ENCODE assay signal across 14 cellular contexts in genomic region chr17:67491678-67492019, GRCh38.
DNase-seq lines count a peak whose midpoint lies in the region; ATAC-seq and TF ChIP-seq lines count a peak whose summit lies in the region.
"Had no signal": no experiment of that assay in that cellular context is flagged by ENCODE, and none has a peak within 500 bp of the region (broad histone marks: within the 10 kb centered on the region; RNA-seq: fewer than 3 reads in every experiment).

No MANE protein-coding gene starts in this region.

- POLR2A ChIA-PET in SK-N-SH (lab: Yijun Ruan, JAX) = interaction anchor here (0.7 to 2.4 kb wide), 6 partner anchors 37 to 114 kb away, joined by 3 to 17 read pairs (median 10); partner anchors contain the start of gene PITPNC1
- POLR2A ChIA-PET in WTC11 (lab: Charles Lee) = no interaction called here
- POLR2A ChIA-PET in OCI-LY7 (lab: Charles Lee) = interaction anchor here (0.5 kb wide), 1 partner anchor 540 kb away, joined by 4 read pairs; no protein-coding TSS in a partner anchor

- peak overlapping the region; percentile 84 to 92 for H3K27ac ChIP-seq in SK-N-SH (ENCODE audit: low read depth in 2 of 2, low read length in 1 of 2)
- peak overlapping the region in 3 of 4 donors; percentile 78 to 88 (median 82) for H3K27ac ChIP-seq in gastroesophageal sphincter
- no peak overlapping the region for H3K27ac ChIP-seq in skeletal muscle tissue (ENCODE audit: low read depth, low read length)
- H3K27ac ChIP-seq in OCI-LY7 (ENCODE audit: low read depth, low read length, poor library complexity, severe bottlenecking) = no peak overlapping the region
- H3K27ac ChIP-seq: foreskin keratinocyte, SK-N-MC, VCaP had no signal

- H3K27me3 Mint-ChIP-seq in WTC11 (ENCODE audit: low read depth) = no peaks in the 10 kb centered on the region

- H3K27me3 ChIP-seq in SK-N-SH (ENCODE audit: insufficient read depth) (no peaks in the 10 kb centered on the region), gastroesophageal sphincter (no peaks in the 10 kb centered on the region), skeletal muscle tissue (ENCODE audit: control insufficient read depth in 3 of 3, insufficient read depth in 3 of 3, low read length in 3 of 3) (peaks cover 0 to 4% (median 0%) of the 10 kb centered on the region in 3 donors)
- H3K27me3 ChIP-seq: foreskin keratinocyte had no signal

- TF ChIP-seq CTCF in SK-N-SH (IDR thresholded peaks at IDR 0.05) (no peak), WTC11 (IDR thresholded peaks at IDR 0.05) (no peak), gastroesophageal sphincter (IDR thresholded peaks at IDR 0.05) (no peak), OCI-LY7 (conservative IDR thresholded peaks at IDR 0.05; ENCODE audit: low read length) (no peak)

- H3K27ac Mint-ChIP-seq in WTC11 = peak overlapping the region; percentile 21; the same call in 1 of the 2 replicates

- no TSS peak for BruUV-seq in OCI-LY7 (replicated peaks; lab: Mats Ljungman, UMichigan)

- H3K36me3 ChIP-seq in SK-N-SH (replicated peaks in 1 of 2; ENCODE audit: control insufficient read depth in 1 of 2, insufficient read depth in 2 of 2, low read length in 1 of 2) = no peaks in the 10 kb centered on the region
- no peaks in the 10 kb centered on the region for H3K36me3 ChIP-seq in gastroesophageal sphincter
- H3K36me3 ChIP-seq in skeletal muscle tissue (ENCODE audit: control insufficient read depth in 3 of 3, insufficient read depth in 3 of 3, low read length in 3 of 3) = no peaks in the 10 kb centered on the region
- H3K36me3 ChIP-seq in OCI-LY7 (ENCODE audit: insufficient read depth, low read length) = no peaks in the 10 kb centered on the region

- intact Hi-C loops in OCI-LY7 (cut with micrococcal nuclease; ENCODE audit: unreplicated experiment) = no loop called here

- H3K4me3 Mint-ChIP-seq in WTC11 = no peak overlapping the region

- H3K9ac ChIP-seq in SK-N-SH (peak overlapping the region; percentile 11; the same call in 1 of the 2 replicates), skeletal muscle tissue (ENCODE audit: low read depth in 1 of 3, low read length in 3 of 3) (peak overlapping the region in 1 of 3 donors; percentile 47)

- TF ChIP-seq RAD21 in SK-N-SH (IDR thresholded peaks at IDR 0.05; ENCODE audit: low read length) = no peak

- TF ChIP-seq POLR2A in gastroesophageal sphincter (IDR thresholded peaks at IDR 0.05) = no peak

- DNase-seq in SK-N-SH (no peak), WTC11 (ENCODE audit: low spot score) (no peak), OCI-LY7 (ENCODE audit: low spot score) (no peak), NCI-H1105 treated with DMSO at 0.1 percent for 48 hours (lab: John Stamatoyannopoulos, UW) (no peak)
- DNase-seq: activated T-cell treated with anti-CD3 and anti-CD28 coated beads for 4 hours, COR-L47, foreskin keratinocyte had no signal

- CTCF ChIA-PET in SK-N-SH (lab: Yijun Ruan, JAX) (interaction anchor here (0.7 to 11.2 kb wide), 12 partner anchors 12 to 225 kb away, joined by 3 to 96 read pairs (median 6); partner anchors contain the start of gene PITPNC1), WTC11 (lab: Charles Lee) (interaction anchor here (2.3 to 3.4 kb wide), 2 partner anchors 16 to 117 kb away, joined by 13 to 15 read pairs; no protein-coding TSS in a partner anchor), OCI-LY7 (lab: Charles Lee; ENCODE audit: unreplicated experiment) (no interaction called here)

- H3K9me3 Mint-ChIP-seq in WTC11 = peaks cover 17% of the 10 kb centered on the region

- H4K20me1 ChIP-seq in SK-N-SH (ENCODE audit: insufficient read depth) (peaks cover 5% of the 10 kb centered on the region; the same call in 1 of the 2 replicates), OCI-LY7 (ENCODE audit: insufficient read depth, low read length) (no peaks in the 10 kb centered on the region; the same call in 1 of the 2 replicates)

- 43% methylated on average over 4 of the region's 4 CpGs for WGBS in SK-N-SH (ENCODE audit: low lambda C conversion rate)
- WGBS in gastroesophageal sphincter (ENCODE audit: low coverage in 1 of 2), 2 donors = 57 to 60% methylated on average over 2 to 4 of the region's 4 CpGs

- peaks cover 18% of the 10 kb centered on the region for H3F3A ChIP-seq in SK-N-SH (replicated peaks; ENCODE audit: insufficient read depth)

- H3K79me2 ChIP-seq in SK-N-SH (ENCODE audit: insufficient read depth) (peaks cover 3% of the 10 kb centered on the region; the same call in 1 of the 2 replicates), OCI-LY7 (ENCODE audit: insufficient read depth, low read depth, low read length) (no peaks in the 10 kb centered on the region)

- no peaks in the 10 kb centered on the region for H3K9me3 ChIP-seq in SK-N-SH
- no peaks in the 10 kb centered on the region for H3K9me3 ChIP-seq in gastroesophageal sphincter
- no peaks in the 10 kb centered on the region for H3K9me3 ChIP-seq in skeletal muscle tissue (ENCODE audit: control insufficient read depth in 3 of 3, low read length in 3 of 3)
- H3K9me3 ChIP-seq in OCI-LY7 (ENCODE audit: low read length) = no peaks in the 10 kb centered on the region
- H3K9me3 ChIP-seq: mucosa of descending colon had no signal

- H3K4me1 ChIP-seq in SK-N-SH (ENCODE audit: control insufficient read depth in 1 of 2, insufficient read depth in 2 of 2, low read depth in 1 of 2, low read length in 1 of 2) (peaks cover 12 to 35% of the 10 kb centered on the region in 2 experiments), gastroesophageal sphincter (peaks cover 7 to 66% (median 23%) of the 10 kb centered on the region in 3 donors), skeletal muscle tissue (ENCODE audit: control insufficient read depth in 3 of 3, insufficient read depth in 3 of 3, low read length in 3 of 3) (peaks cover 28 to 30% (median 29%) of the 10 kb centered on the region in 3 donors), OCI-LY7 (ENCODE audit: insufficient read depth, low read length, poor library complexity, severe bottlenecking) (no peaks in the 10 kb centered on the region)

- H3K9me2 ChIP-seq in SK-N-SH = no peaks in the 10 kb centered on the region
- H3K9me2 ChIP-seq in OCI-LY7 (ENCODE audit: insufficient read depth, low read length) = no peaks in the 10 kb centered on the region

- H3K4me3 ChIP-seq in SK-N-SH (ENCODE audit: low read depth in 2 of 2, low read length in 1 of 2) = peak overlapping the region in 1 of 2 experiments; percentile 35; a peak in 1 of 4 replicates
- no peak overlapping the region for H3K4me3 ChIP-seq in gastroesophageal sphincter
- peak overlapping the region in 2 of 3 donors; percentile 30 to 48 for H3K4me3 ChIP-seq in skeletal muscle tissue (ENCODE audit: low read length in 3 of 3)
- no peak overlapping the region for H3K4me3 ChIP-seq in OCI-LY7 (ENCODE audit: low read depth, low read length, poor library complexity, severe bottlenecking)
- H3K4me3 ChIP-seq: mucosa of descending colon, SK-N-MC had no signal

- H3K4me2 ChIP-seq in SK-N-SH (peak overlapping the region; percentile 51), OCI-LY7 (ENCODE audit: low read length) (no peak overlapping the region)

- peaks cover 11% of the 10 kb centered on the region; the same call in 1 of the 2 replicates for H3K36me3 Mint-ChIP-seq in WTC11

- no peak overlapping the region for H2AFZ ChIP-seq in SK-N-SH (ENCODE audit: low read depth)
- H2AFZ ChIP-seq in OCI-LY7 (ENCODE audit: low read length) = no peak overlapping the region

- TF ChIP-seq EP300 in SK-N-SH (IDR thresholded peaks at IDR 0.05; ENCODE audit: borderline replicate concordance in 1 of 2, low read depth in 1 of 2, low read length in 1 of 2) (no peak), gastroesophageal sphincter (IDR thresholded peaks at IDR 0.05) (no peak)

- ATAC-seq in SK-N-SH treated with all-trans-retinoic acid at 6 μM for 48 hours (no peak), WTC11 (no peak), gastroesophageal sphincter (no peak), HG03460 (IDR thresholded peaks at IDR 0.05; ENCODE audit: unreplicated experiment) (no peak)

- peaks cover 56% of the 10 kb centered on the region for H3K4me1 Mint-ChIP-seq in WTC11

TF ChIP-seq in SK-N-SH, 30 proteins besides CTCF, POLR2A, EP300 and RAD21 (continues in another document):
- TF ChIP-seq GABPA (IDR thresholded peaks at IDR 0.05; ENCODE audit: low read depth) (no peak), MXI1 (IDR thresholded peaks at IDR 0.05; ENCODE audit: low read depth, low read length) (no peak), FOXM1 (IDR thresholded peaks at IDR 0.05; ENCODE audit: low read depth) (no peak)

TF ChIP-seq in SK-N-SH treated with all-trans-retinoic acid at 6 μM for 48 hours, 23 proteins besides CTCF, POLR2A, EP300 and RAD21 (continues in another document):
- no peak for TF ChIP-seq SNAI2 (CRISPR knock-in tag; IDR thresholded peaks at IDR 0.05)
- TF ChIP-seq ARNTL (CRISPR knock-in tag; IDR thresholded peaks at IDR 0.05; ENCODE audit: borderline replicate concordance, low read depth) = no peak
- no peak for TF ChIP-seq ZNF565 (CRISPR knock-in tag; conservative IDR thresholded peaks at IDR 0.05; ENCODE audit: low read depth)
- TF ChIP-seq ZC3H10 (CRISPR knock-in tag; IDR thresholded peaks at IDR 0.05) = no peak

TF ChIP-seq in WTC11, 78 proteins besides CTCF, POLR2A, EP300 and RAD21 (continues in another document):
- TF ChIP-seq, protein P1, sequence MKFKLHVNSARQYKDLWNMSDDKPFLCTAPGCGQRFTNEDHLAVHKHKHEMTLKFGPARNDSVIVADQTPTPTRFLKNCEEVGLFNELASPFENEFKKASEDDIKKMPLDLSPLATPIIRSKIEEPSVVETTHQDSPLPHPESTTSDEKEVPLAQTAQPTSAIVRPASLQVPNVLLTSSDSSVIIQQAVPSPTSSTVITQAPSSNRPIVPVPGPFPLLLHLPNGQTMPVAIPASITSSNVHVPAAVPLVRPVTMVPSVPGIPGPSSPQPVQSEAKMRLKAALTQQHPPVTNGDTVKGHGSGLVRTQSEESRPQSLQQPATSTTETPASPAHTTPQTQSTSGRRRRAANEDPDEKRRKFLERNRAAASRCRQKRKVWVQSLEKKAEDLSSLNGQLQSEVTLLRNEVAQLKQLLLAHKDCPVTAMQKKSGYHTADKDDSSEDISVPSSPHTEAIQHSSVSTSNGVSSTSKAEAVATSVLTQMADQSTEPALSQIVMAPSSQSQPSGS (CRISPR knock-in tag; IDR thresholded peaks at IDR 0.05; ENCODE audit: borderline replicate concordance, low read depth) = no peak
- TF ChIP-seq, protein P2, sequence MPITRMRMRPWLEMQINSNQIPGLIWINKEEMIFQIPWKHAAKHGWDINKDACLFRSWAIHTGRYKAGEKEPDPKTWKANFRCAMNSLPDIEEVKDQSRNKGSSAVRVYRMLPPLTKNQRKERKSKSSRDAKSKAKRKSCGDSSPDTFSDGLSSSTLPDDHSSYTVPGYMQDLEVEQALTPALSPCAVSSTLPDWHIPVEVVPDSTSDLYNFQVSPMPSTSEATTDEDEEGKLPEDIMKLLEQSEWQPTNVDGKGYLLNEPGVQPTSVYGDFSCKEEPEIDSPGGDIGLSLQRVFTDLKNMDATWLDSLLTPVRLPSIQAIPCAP (CRISPR knock-in tag; IDR thresholded peaks at IDR 0.05) = no peak
- no peak for TF ChIP-seq IRF2 (CRISPR knock-in tag; IDR thresholded peaks at IDR 0.05; ENCODE audit: borderline replicate concordance, low read depth)

Comparison
In these comparisons a context has a peak if more than half of its experiments do, and no peak if none do; other contexts are left out.
1. H3K27ac ChIP-seq: peak in SK-N-SH (2 of 2) and gastroesophageal sphincter (3 of 4); none in skeletal muscle tissue (single experiment) and OCI-LY7 (single experiment).
2. H3K4me3 ChIP-seq: peak in skeletal muscle tissue (2 of 3); none in gastroesophageal sphincter (0 of 2) and OCI-LY7 (single experiment).